Comparison of ENCODE assay signal across 17 cellular contexts in genomic region chr13:22893149-22893548, GRCh38.
DNase-seq lines count a peak whose midpoint lies in the region; ATAC-seq and TF ChIP-seq lines count a peak whose summit lies in the region.
"Had no signal": no experiment of that assay in that cellular context is flagged by ENCODE, and none has a peak within 500 bp of the region (broad histone marks: within the 10 kb centered on the region; RNA-seq: fewer than 3 reads in every experiment).

No MANE protein-coding gene starts in this region.

- no peak overlapping the region for H3K4me3 ChIP-seq in BLaER1
- no peak overlapping the region for H3K4me3 ChIP-seq in DOHH2 (ENCODE audit: low read length)
- H3K4me3 ChIP-seq in lower lobe of right lung, result no peak overlapping the region
- no peak overlapping the region for H3K4me3 ChIP-seq in stomach
- H3K4me3 ChIP-seq: A549 had no signal

- H3F3A ChIP-seq in DOHH2 (ENCODE audit: control insufficient read depth, insufficient read depth), result no peaks in the 10 kb centered on the region

- DNase-seq in astrocyte of the hippocampus (ENCODE audit: low read depth, low spot score) (peak; percentile 10), lower lobe of right lung (no peak), SKM-1 treated with dmso at 0.1 percent for 144 hours (lab: John Stamatoyannopoulos, UW; ENCODE audit: unreplicated experiment) (no peak), stomach (no peak)
- DNase-seq in stimulated activated CD4-positive, alpha-beta T cell treated with anti-CD3 and anti-CD28 coated beads, Interleukin-4, amount 100 ng/mL, for 24 hours, result no peak
- DNase-seq: CD4-positive, CD25-positive, alpha-beta regulatory T cell; Karpas-422; NCI-H1436; NCI-H446 treated with DMSO at 0.1 percent for 48 hours; NCI-H748 treated with DMSO at 0.1 percent for 48 hours; SHP77 had no signal

- intact Hi-C loops in lower lobe of right lung (cut with DNase I), result no loop called here
- intact Hi-C loops in stomach (cut with DNase I; ENCODE audit: low total_unique reads), result no loop called here

- H3K4me1 ChIP-seq in BLaER1, result peaks cover 13% of the 10 kb centered on the region
- peaks cover 12% of the 10 kb centered on the region for H3K4me1 ChIP-seq in DOHH2 (ENCODE audit: control insufficient read depth, low read length)
- no peaks in the 10 kb centered on the region for H3K4me1 ChIP-seq in lower lobe of right lung
- peaks cover 0 to 7% (median 0%) of the 10 kb centered on the region in 4 donors for H3K4me1 ChIP-seq in stomach
- H3K4me1 ChIP-seq: A549 had no signal

- H3K4me2 ChIP-seq in BLaER1 (peak overlapping the region; percentile 47), DOHH2 (ENCODE audit: low read length) (peak overlapping the region; percentile 47)
- H3K4me2 ChIP-seq: A549 had no signal

- H3K27ac ChIP-seq in BLaER1 (no peak overlapping the region), DOHH2 (ENCODE audit: low read depth, low read length) (no peak overlapping the region), lower lobe of right lung (no peak overlapping the region), stomach (no peak overlapping the region)
- H3K27ac ChIP-seq: A549 had no signal

- no peaks in the 10 kb centered on the region for H3K79me2 ChIP-seq in DOHH2 (ENCODE audit: control insufficient read depth, low read length)

- H3K9ac ChIP-seq in BLaER1, result no peak overlapping the region

- 21 to 42% (median 29%) methylated on average over 4 of the region's 4 CpGs for WGBS in stomach, 5 donors

- TF ChIP-seq EP300 in stomach (IDR thresholded peaks at IDR 0.05), result no peak

- ATAC-seq in lower lobe of right lung (peak; percentile 64 to 74), GM18498 (IDR thresholded peaks at IDR 0.05; ENCODE audit: unreplicated experiment) (no peak)
- ATAC-seq: A549, HepG2, SK-N-SH treated with all-trans-retinoic acid at 6 μM for 48 hours had no signal

- TF ChIP-seq POLR2A in stomach (IDR thresholded peaks at IDR 0.05), result no peak

- no peaks in the 10 kb centered on the region for H3K9me2 ChIP-seq in DOHH2 (replicated peaks; ENCODE audit: control insufficient read depth, low read length)

- H3K27me3 ChIP-seq in BLaER1 (no peaks in the 10 kb centered on the region), DOHH2 (ENCODE audit: control insufficient read depth, low read length) (no peaks in the 10 kb centered on the region), lower lobe of right lung (ENCODE audit: low read depth) (no peaks in the 10 kb centered on the region), stomach (no peaks in the 10 kb centered on the region)

- no peaks in the 10 kb centered on the region for H4K20me1 ChIP-seq in BLaER1
- no peaks in the 10 kb centered on the region for H4K20me1 ChIP-seq in DOHH2 (ENCODE audit: control insufficient read depth, insufficient read depth, low read depth, low read length)

- no peak for TF ChIP-seq CTCF in DOHH2 (IDR thresholded peaks at IDR 0.05; ENCODE audit: low read depth, low read length, poor library complexity, severe bottlenecking)
- TF ChIP-seq CTCF in lower lobe of right lung (IDR thresholded peaks at IDR 0.05), result no peak
- no peak for TF ChIP-seq CTCF in stomach (IDR thresholded peaks at IDR 0.05)

- H3K9me3 ChIP-seq in BLaER1 (peaks cover 24% of the 10 kb centered on the region), DOHH2 (ENCODE audit: control insufficient read depth, insufficient read depth, low read length) (peaks cover 8% of the 10 kb centered on the region; the same call in 1 of the 2 replicates), lower lobe of right lung (no peaks in the 10 kb centered on the region), stomach (peaks cover 0 to 7% (median 3%) of the 10 kb centered on the region in 4 donors)
- H3K9me3 ChIP-seq: A549 had no signal

- no peaks in the 10 kb centered on the region for H3K36me3 ChIP-seq in BLaER1
- no peaks in the 10 kb centered on the region for H3K36me3 ChIP-seq in DOHH2 (ENCODE audit: control insufficient read depth, low read length)
- no peaks in the 10 kb centered on the region for H3K36me3 ChIP-seq in lower lobe of right lung
- no peaks in the 10 kb centered on the region for H3K36me3 ChIP-seq in stomach
